1 cellular context compared by ENCODE assay signal in genomic region chr11:63818609-63819008, GRCh38.
TF ChIP-seq lines count a peak whose summit lies in the region.

No MANE protein-coding gene starts in this region.

TF ChIP-seq in HepG2, 621 proteins besides CTCF, POLR2A, EP300 and RAD21:
- TF ChIP-seq AGO2 (optimal IDR thresholded peaks at IDR 0.05; ENCODE audit: low read depth, low read length) = peak; percentile 25
- no peak for TF ChIP-seq ZNF615 (CRISPR knock-in tag; IDR thresholded peaks at IDR 0.05; ENCODE audit: borderline replicate concordance)
